ENCODE assay signal across 10 cellular contexts in genomic region chr1:65230741-65231439, GRCh38.
DNase-seq lines count a peak whose midpoint lies in the region; ATAC-seq and TF ChIP-seq lines count a peak whose summit lies in the region.
"Had no signal": no experiment of that assay in that cellular context is flagged by ENCODE, and none has a peak within 500 bp of the region (broad histone marks: within the 10 kb centered on the region; RNA-seq: fewer than 3 reads in every experiment).

No MANE protein-coding gene starts in this region.

- H3K9ac ChIP-seq in smooth muscle cell (ENCODE audit: low read depth), result no peak overlapping the region
- H3K9ac ChIP-seq: BLaER1 treated with 17β-estradiol and CSF1 and Interleukin-3, amounts not matched to agents 10 nM and 100 nM had no signal

- peaks cover 14% of the 10 kb centered on the region for H3F3A ChIP-seq in smooth muscle cell (ENCODE audit: low read depth)

- peaks cover 34% of the 10 kb centered on the region for H3K4me1 Mint-ChIP-seq in activated CD8-positive, alpha-beta memory T cell treated with anti-CD3 and anti-CD28 coated beads, Interleukin-2, amount 10 ng/mL, durations not matched to agents 7 days and 5 days

- no peak overlapping the region for H3K4me3 ChIP-seq in smooth muscle cell
- H3K4me3 ChIP-seq: BLaER1 treated with 17β-estradiol and CSF1 and Interleukin-3, amounts not matched to agents 10 nM and 100 nM had no signal

- H4K20me1 ChIP-seq in smooth muscle cell (ENCODE audit: low read depth), result peaks cover 3% of the 10 kb centered on the region
- H4K20me1 ChIP-seq: BLaER1 treated with 17β-estradiol and CSF1 and Interleukin-3, amounts not matched to agents 10 nM and 100 nM had no signal

- WGBS in smooth muscle cell (ENCODE audit: low lambda C conversion rate), result 96% methylated on average over 1 of the region's 1 CpG

- peak; percentile 58 for DNase-seq in activated CD8-positive, alpha-beta memory T cell treated with anti-CD3 and anti-CD28 coated beads, Interleukin-2, amount 10 ng/mL, durations not matched to agents 7 days and 5 days
- no peak for DNase-seq in activated CD8-positive, alpha-beta memory T cell treated with anti-CD3 and anti-CD28 coated beads, Interleukin-2, amount 50 U/mL, for 4 hours
- DNase-seq in NCI-H226, result peak; percentile 68
- DNase-seq in smooth muscle cell (lab: John Stamatoyannopoulos, UW; ENCODE audit: unreplicated experiment), result no peak
- DNase-seq in amniotic stem cell (lab: John Stamatoyannopoulos, UW), result no peak
- DNase-seq in RKO (ENCODE audit: low spot score), result no peak
- no peak for DNase-seq in AG08396 (ENCODE audit: low spot score)
- DNase-seq: WERI-Rb-1 had no signal

- no peak overlapping the region for H2AFZ ChIP-seq in smooth muscle cell (ENCODE audit: low read depth)

- H3K9me3 Mint-ChIP-seq in activated CD8-positive, alpha-beta memory T cell treated with anti-CD3 and anti-CD28 coated beads, Interleukin-2, amount 10 ng/mL, durations not matched to agents 7 days and 5 days (ENCODE audit: low read depth), result no peaks in the 10 kb centered on the region

- H3K36me3 Mint-ChIP-seq in activated CD8-positive, alpha-beta memory T cell treated with anti-CD3 and anti-CD28 coated beads, Interleukin-2, amount 10 ng/mL, durations not matched to agents 7 days and 5 days, result peaks cover 16% of the 10 kb centered on the region

- H3K27me3 Mint-ChIP-seq in activated CD8-positive, alpha-beta memory T cell treated with anti-CD3 and anti-CD28 coated beads, Interleukin-2, amount 10 ng/mL, durations not matched to agents 7 days and 5 days, result no peaks in the 10 kb centered on the region

- peak overlapping the region; percentile 48 for H3K4me2 ChIP-seq in smooth muscle cell

- H3K79me2 ChIP-seq in smooth muscle cell (ENCODE audit: low read depth), result no peaks in the 10 kb centered on the region

- peaks cover 10% of the 10 kb centered on the region for H3K4me1 ChIP-seq in smooth muscle cell (ENCODE audit: low read depth)

- no peaks in the 10 kb centered on the region for H3K9me3 ChIP-seq in smooth muscle cell (replicated peaks; ENCODE audit: low read depth)

- no peaks in the 10 kb centered on the region for H3K27me3 ChIP-seq in smooth muscle cell (ENCODE audit: low read depth)
- H3K27me3 ChIP-seq: BLaER1 treated with 17β-estradiol and CSF1 and Interleukin-3, amounts not matched to agents 10 nM and 100 nM had no signal

- no peaks in the 10 kb centered on the region for H3K36me3 ChIP-seq in smooth muscle cell (ENCODE audit: low read depth)
- H3K36me3 ChIP-seq: WERI-Rb-1 had no signal

- CTCF ChIA-PET in activated CD8-positive, alpha-beta memory T cell treated with anti-CD3 and anti-CD28 coated beads, Interleukin-2, amount 10 ng/mL, durations not matched to agents 7 days and 5 days (lab: Charles Lee), result interaction anchor here (0.7 to 2.9 kb wide), 6 partner anchors 200 to 1011 kb away, joined by 3 to 16 read pairs (median 10); no protein-coding TSS in a partner anchor

- no peak for TF ChIP-seq CTCF in smooth muscle cell (IDR thresholded peaks at IDR 0.05; ENCODE audit: borderline replicate concordance, insufficient read depth, poor library complexity, severe bottlenecking)

- no peak overlapping the region for H3K4me3 Mint-ChIP-seq in activated CD8-positive, alpha-beta memory T cell treated with anti-CD3 and anti-CD28 coated beads, Interleukin-2, amount 10 ng/mL, durations not matched to agents 7 days and 5 days

- peak; percentile 82 for ATAC-seq in activated CD8-positive, alpha-beta memory T cell treated with anti-CD3 and anti-CD28 coated beads, Interleukin-2, amount 10 ng/mL, durations not matched to agents 7 days and 5 days
- ATAC-seq in HG02763 (IDR thresholded peaks at IDR 0.05; ENCODE audit: unreplicated experiment), result peak; percentile 66

- peak overlapping the region; percentile 57 for H3K27ac ChIP-seq in smooth muscle cell (ENCODE audit: low read depth)
- H3K27ac ChIP-seq: BLaER1 treated with 17β-estradiol and CSF1 and Interleukin-3, amounts not matched to agents 10 nM and 100 nM; WERI-Rb-1 had no signal

- peak overlapping the region; percentile 65 for H3K27ac Mint-ChIP-seq in activated CD8-positive, alpha-beta memory T cell treated with anti-CD3 and anti-CD28 coated beads, Interleukin-2, amount 10 ng/mL, durations not matched to agents 7 days and 5 days

Comparison
In these comparisons a context has a peak if more than half of its experiments do, and no peak if none do; other contexts are left out.
1. DNase-seq: peak in activated CD8-positive, alpha-beta memory T cell treated with anti-CD3 and anti-CD28 coated beads, Interleukin-2, amount 10 ng/mL, durations not matched to agents 7 days and 5 days (single experiment) and NCI-H226 (single experiment); none in activated CD8-positive, alpha-beta memory T cell treated with anti-CD3 and anti-CD28 coated beads, Interleukin-2, amount 50 U/mL, for 4 hours (single experiment), smooth muscle cell (single experiment), amniotic stem cell (single experiment), RKO (single experiment) and AG08396 (single experiment).